ENCODE assay signal across 32 cellular contexts in genomic region chr4:22072726-22073125, GRCh38.
"Had no signal": no experiment of that assay in that cellular context is flagged by ENCODE, and none has a peak within 500 bp of the region (broad histone marks: within the 10 kb centered on the region; RNA-seq: fewer than 3 reads in every experiment).

No MANE protein-coding gene starts in this region.

- FAIRE-seq: bronchial epithelial cell had no signal

- H3K27ac ChIP-seq: SJSA1, WERI-Rb-1 had no signal

- H3K4me3 ChIP-seq: SJSA1 had no signal

- H3K27me3 Mint-ChIP-seq: activated CD4-positive, alpha-beta memory T cell treated with anti-CD3 and anti-CD28 coated beads, Interleukin-2, amount 10 ng/mL, durations not matched to agents 7 days and 5 days; activated CD8-positive, alpha-beta memory T cell treated with anti-CD3 and anti-CD28 coated beads, Interleukin-2, amount 10 ng/mL, durations not matched to agents 7 days and 5 days; activated naive CD4-positive, alpha-beta T cell treated with anti-CD3 and anti-CD28 coated beads, Interleukin-2, amount 10 ng/mL, durations not matched to agents 7 days and 5 days; activated naive CD8-positive, alpha-beta T cell; activated naive CD8-positive, alpha-beta T cell treated with anti-CD3 and anti-CD28 coated beads, Interleukin-2, amount 50 U/mL, for 24 hours had no signal

- H3K27ac Mint-ChIP-seq: activated CD4-positive, alpha-beta memory T cell treated with anti-CD3 and anti-CD28 coated beads, Interleukin-2, amount 10 ng/mL, durations not matched to agents 7 days and 5 days; activated CD8-positive, alpha-beta memory T cell treated with anti-CD3 and anti-CD28 coated beads, Interleukin-2, amount 10 ng/mL, durations not matched to agents 7 days and 5 days; activated naive CD4-positive, alpha-beta T cell treated with anti-CD3 and anti-CD28 coated beads, Interleukin-2, amount 10 ng/mL, durations not matched to agents 7 days and 5 days; activated naive CD8-positive, alpha-beta T cell treated with anti-CD3 and anti-CD28 coated beads, Interleukin-2, amount 50 U/mL, for 24 hours; brain had no signal

- H3K27me3 ChIP-seq: SJSA1 had no signal

- H3K36me3 Mint-ChIP-seq: activated CD8-positive, alpha-beta memory T cell treated with anti-CD3 and anti-CD28 coated beads, Interleukin-2, amount 10 ng/mL, durations not matched to agents 7 days and 5 days; activated naive CD4-positive, alpha-beta T cell treated with anti-CD3 and anti-CD28 coated beads, Interleukin-2, amount 10 ng/mL, durations not matched to agents 7 days and 5 days; brain had no signal

- H3K36me3 ChIP-seq: SJSA1, WERI-Rb-1 had no signal

- H3K4me1 ChIP-seq: SJSA1 had no signal

- H3K4me1 Mint-ChIP-seq: activated CD4-positive, alpha-beta memory T cell treated with anti-CD3 and anti-CD28 coated beads, Interleukin-2, amount 10 ng/mL, durations not matched to agents 7 days and 5 days; activated naive CD4-positive, alpha-beta T cell treated with anti-CD3 and anti-CD28 coated beads, Interleukin-2, amount 10 ng/mL, durations not matched to agents 7 days and 5 days; activated naive CD8-positive, alpha-beta T cell treated with anti-CD3 and anti-CD28 coated beads, Interleukin-2, amount 50 U/mL, for 24 hours; brain had no signal

- DNase-seq: activated CD4-positive, alpha-beta memory T cell treated with anti-CD3 and anti-CD28 coated beads, Interleukin-2, amount 10 ng/mL, durations not matched to agents 7 days and 5 days; activated CD4-positive, alpha-beta T cell treated with anti-CD3 and anti-CD28 coated beads for 1 hour; activated CD4-positive, alpha-beta T cell treated with anti-CD3 and anti-CD28 coated beads for 48 hours; activated CD4-positive, CD25-positive, alpha-beta regulatory T cell; activated CD8-positive, alpha-beta memory T cell treated with anti-CD3 and anti-CD28 coated beads for 24 hours; activated CD8-positive, alpha-beta memory T cell treated with anti-CD3 and anti-CD28 coated beads, Interleukin-2, amount 10 ng/mL, durations not matched to agents 7 days and 5 days; activated CD8-positive, alpha-beta memory T cell treated with anti-CD3 and anti-CD28 coated beads, Interleukin-2, amount 50 U/mL, for 48 hours; activated effector memory CD4-positive, alpha-beta T cell treated with Interleukin-2 at 50 U/mL for 16 hours; activated naive CD4-positive, alpha-beta T cell treated with anti-CD3 and anti-CD28 coated beads, Interleukin-2, amount 10 ng/mL, durations not matched to agents 7 days and 5 days; activated naive CD8-positive, alpha-beta T cell treated with anti-CD3 and anti-CD28 coated beads, Interleukin-2, amount 50 U/mL, for 24 hours; activated T-cell treated with anti-CD3 and anti-CD28 coated beads, Interleukin-2, amount 50 U/mL, for 48 hours; anterior cingulate cortex; Karpas-422; NCI-H1105; NCI-H1417 treated with DMSO at 0.1 percent for 48 hours; NCI-H1930; NCI-H2081 treated with DMSO at 0.1 percent for 48 hours; NCI-H226; NCI-H446 treated with DMSO at 0.1 percent for 48 hours; NCI-H524; NCI-H69; OCI-M1; SHP77 treated with DMSO at 0.1 percent for 48 hours; SW 1271; T-helper 1 cell; T-helper 2 cell; T-helper 9 cell; WERI-Rb-1 had no signal

- H3K9me3 ChIP-seq: SJSA1 had no signal

- H3K4me3 Mint-ChIP-seq: activated CD4-positive, alpha-beta memory T cell treated with anti-CD3 and anti-CD28 coated beads, Interleukin-2, amount 10 ng/mL, durations not matched to agents 7 days and 5 days; activated CD8-positive, alpha-beta memory T cell treated with anti-CD3 and anti-CD28 coated beads, Interleukin-2, amount 10 ng/mL, durations not matched to agents 7 days and 5 days; activated naive CD4-positive, alpha-beta T cell treated with anti-CD3 and anti-CD28 coated beads, Interleukin-2, amount 10 ng/mL, durations not matched to agents 7 days and 5 days; activated naive CD8-positive, alpha-beta T cell; activated naive CD8-positive, alpha-beta T cell treated with anti-CD3 and anti-CD28 coated beads, Interleukin-2, amount 50 U/mL, for 24 hours; brain had no signal
